23 cellular contexts compared by ENCODE assay signal in the genomic region with DNA sequence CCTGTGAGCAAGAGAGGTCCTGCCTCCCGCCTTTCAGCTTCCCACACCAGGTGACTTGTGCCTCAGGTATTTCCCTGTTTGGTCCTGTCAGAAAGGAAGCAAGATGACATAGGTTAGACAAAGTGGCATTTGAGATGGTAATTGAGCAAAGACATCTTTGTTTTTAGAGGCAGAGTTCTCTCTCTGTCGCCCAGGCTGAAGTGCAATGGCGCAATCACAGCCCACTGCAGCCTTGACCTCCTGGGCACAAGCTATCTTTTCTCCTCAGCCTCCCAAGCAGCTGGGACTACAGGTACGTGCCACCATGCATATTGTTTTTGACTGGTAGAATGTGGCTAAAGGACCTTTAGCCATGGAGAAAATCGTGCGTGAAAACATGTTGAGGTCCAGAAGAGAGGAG.
"Had no signal": no experiment of that assay in that cellular context is flagged by ENCODE, and none has a peak within 500 bp of the region (broad histone marks: within the 10 kb centered on the region; RNA-seq: fewer than 3 reads in every experiment).

No MANE protein-coding gene starts in this region.

- H3K9me2 ChIP-seq: SK-N-SH had no signal

- H3K9me3 ChIP-seq: SK-N-SH had no signal

- H3K4me1 Mint-ChIP-seq: T-cell had no signal

- H3K27ac Mint-ChIP-seq: T-cell; T-helper 1 cell treated with Interleukin-12 subunit alpha and Interleukin-12 subunit beta and Interleukin-4 antibody, amounts not matched to agents 30 μg/mL and 1 μg/mL, for 36 hours had no signal

- H3K36me3 Mint-ChIP-seq: T-cell had no signal

- H3K4me3 Mint-ChIP-seq: T-cell; T-helper 1 cell treated with Interleukin-12 subunit alpha and Interleukin-12 subunit beta and Interleukin-4 antibody, amounts not matched to agents 30 μg/mL and 1 μg/mL, for 36 hours had no signal

- H3K9me3 Mint-ChIP-seq: T-cell had no signal

- H3K4me2 ChIP-seq: KMS-11, SK-N-SH had no signal

- H3K9ac ChIP-seq: KMS-11, SK-N-SH had no signal

- H3K27me3 Mint-ChIP-seq: T-cell had no signal

- H3K27ac ChIP-seq: KMS-11, RWPE1 had no signal

- ATAC-seq: Panc1, PC-3, T-cell had no signal

- DNase-seq: IMR-90; MM.1S; NCI-H1092 treated with DMSO at 0.1 percent for 48 hours; NCI-H1436; NCI-H187; NCI-H2029; NCI-H2081 treated with DMSO at 0.1 percent for 48 hours; NCI-H2171; NCI-H345; NCI-H446 treated with DMSO at 0.1 percent for 48 hours; NCI-H510A treated with DMSO at 0.1 percent for 48 hours; NCI-H526; NCI-H748 treated with DMSO at 0.1 percent for 48 hours; NK-92 treated with Interleukin-12 subunit alpha and Interleukin-12 subunit beta, amount 100 ng/mL, for 24 hours; PC-3; SHP77; SK-N-SH; SW 1271 had no signal
